Comparison of ENCODE assay signal across 25 cellular contexts in genomic region chr1:106173101-106173500, GRCh38.
"Had no signal": no experiment of that assay in that cellular context is flagged by ENCODE, and none has a peak within 500 bp of the region (broad histone marks: within the 10 kb centered on the region; RNA-seq: fewer than 3 reads in every experiment).

No MANE protein-coding gene starts in this region.

- H3K27ac ChIP-seq: coronary artery, epithelial cell of prostate, heart left ventricle, neutrophil, ovary, prostate gland, spleen, testis, uterus, VCaP had no signal

- H3K36me3 ChIP-seq: heart left ventricle, neutrophil, ovary, prostate gland, spleen, uterus had no signal

- H3K4me3 ChIP-seq: coronary artery, heart left ventricle, ovary, prostate gland, spleen, testis, uterus had no signal

- DNase-seq: activated CD4-positive, alpha-beta T cell treated with anti-CD3 and anti-CD28 coated beads, Interleukin-2, amount 10 ng/mL, durations not matched to agents 24 days and 14 days; activated CD8-positive, alpha-beta memory T cell treated with anti-CD3 and anti-CD28 coated beads, Interleukin-2, amount 10 ng/mL, durations not matched to agents 7 days and 5 days; activated CD8-positive, alpha-beta T cell treated with anti-CD3 and anti-CD28 coated beads for 36 hours; activated effector memory CD4-positive, alpha-beta T cell treated with anti-CD3 and anti-CD28 coated beads, Interleukin-2, amount 50 U/mL, for 16 hours; activated naive CD4-positive, alpha-beta T cell treated with anti-CD3 and anti-CD28 coated beads, Interleukin-2, amount 50 U/mL, for 16 hours; activated naive CD8-positive, alpha-beta T cell treated with anti-CD3 and anti-CD28 coated beads, Interleukin-2, amount 50 U/mL, for 24 hours; activated T-cell treated with anti-CD3 and anti-CD28 coated beads for 4 hours; cerebellar nuclear complex; endodermal cell; heart left ventricle; islet precursor cell; left cardiac atrium; ovary; spleen; stimulated activated CD4-positive, alpha-beta T cell treated with anti-CD3 and anti-CD28 coated beads, Interleukin-4, amount 100 ng/mL, for 1 hour; stimulated activated naive CD4-positive, alpha-beta T cell; testis; trophoblast cell; uterus had no signal

- ATAC-seq: activated CD4-positive, CD25-positive, alpha-beta regulatory T cell treated with anti-CD3 and anti-CD28 coated beads, Interleukin-2, amount 50 U/mL, for 24 hours; activated CD8-positive, alpha-beta memory T cell treated with anti-CD3 and anti-CD28 coated beads, Interleukin-2, amount 10 ng/mL, durations not matched to agents 7 days and 5 days; activated CD8-positive, alpha-beta T cell treated with anti-CD3 and anti-CD28 coated beads for 36 hours; activated naive CD8-positive, alpha-beta T cell treated with anti-CD3 and anti-CD28 coated beads, Interleukin-2, amount 50 U/mL, for 24 hours; heart left ventricle; left cardiac atrium had no signal

- H3K9me3 ChIP-seq: neutrophil, ovary, prostate gland, testis, uterus had no signal

- H3K4me1 ChIP-seq: heart left ventricle, prostate gland, spleen, testis, uterus had no signal

- H3K27me3 ChIP-seq: heart left ventricle, neutrophil, ovary, spleen, testis, uterus had no signal
